In the genomic region with DNA sequence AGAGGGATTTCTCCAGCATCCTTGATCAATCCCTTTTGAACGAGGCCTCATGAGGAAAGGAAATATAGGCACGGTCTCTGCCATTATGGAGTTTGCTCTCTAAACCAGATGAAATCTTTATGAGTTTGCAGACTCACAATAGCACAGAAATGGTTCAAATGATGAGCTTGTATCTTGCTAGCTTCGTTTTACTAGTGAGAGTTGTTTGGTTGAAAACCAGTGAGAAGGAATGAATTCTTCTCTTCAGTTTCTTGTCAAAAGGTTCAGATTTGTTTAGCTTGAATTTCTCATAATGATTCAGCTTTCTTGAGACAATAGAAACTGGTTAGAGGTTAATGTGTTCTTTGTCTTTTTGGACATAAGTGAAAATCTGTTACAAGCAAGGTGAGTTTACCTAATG, we compare ENCODE assay signal across 22 cellular contexts.
DNase-seq lines count a peak whose midpoint lies in the region; ATAC-seq and TF ChIP-seq lines count a peak whose summit lies in the region.
"Had no signal": no experiment of that assay in that cellular context is flagged by ENCODE, and none has a peak within 500 bp of the region (broad histone marks: within the 10 kb centered on the region; RNA-seq: fewer than 3 reads in every experiment).

No MANE protein-coding gene starts in this region.

- TF ChIP-seq EP300 in gastroesophageal sphincter (IDR thresholded peaks at IDR 0.05): no peak

- H3K27me3 Mint-ChIP-seq in natural killer cell (ENCODE audit: low read depth in 2 of 2): no peaks in the 10 kb centered on the region
- no peaks in the 10 kb centered on the region for H3K27me3 Mint-ChIP-seq in natural killer cell treated with Interleukin-12 subunit alpha and Interleukin-12 subunit beta and Interleukin-15 and Interleukin-18, amount 100 ng/mL, for 72 hours
- H3K27me3 Mint-ChIP-seq: CD4-positive, alpha-beta T cell; T-cell had no signal

- intact Hi-C loops in natural killer cell (cut with micrococcal nuclease): no loop called here

- H3K4me1 Mint-ChIP-seq in natural killer cell: peaks cover 94 to 100% of the 10 kb centered on the region in 2 donors
- H3K4me1 Mint-ChIP-seq in natural killer cell treated with Interleukin-12 subunit alpha and Interleukin-12 subunit beta and Interleukin-15 and Interleukin-18, amount 100 ng/mL, for 72 hours (ENCODE audit: low read depth in 2 of 2): peaks cover 51 to 74% of the 10 kb centered on the region in 2 donors

- H3K9me3 ChIP-seq in gastroesophageal sphincter: no peaks in the 10 kb centered on the region
- no peaks in the 10 kb centered on the region for H3K9me3 ChIP-seq in subcutaneous abdominal adipose tissue (ENCODE audit: control insufficient read depth in 5 of 5, low read length in 5 of 5)

- H3K27ac ChIP-seq in gastroesophageal sphincter (peak overlapping the region; percentile 91 to 99 (median 97)), subcutaneous abdominal adipose tissue (ENCODE audit: low read depth, low read length) (peak overlapping the region; percentile 89)
- H3K27ac ChIP-seq: neural progenitor cell had no signal

- H3K36me3 ChIP-seq in gastroesophageal sphincter (peaks cover 0 to 28% of the 10 kb centered on the region in 2 donors), subcutaneous abdominal adipose tissue (ENCODE audit: control insufficient read depth in 5 of 5, insufficient read depth in 5 of 5, low read length in 5 of 5) (peaks cover 0 to 12% (median 12%) of the 10 kb centered on the region in 5 donors)
- H3K36me3 ChIP-seq: neural progenitor cell had no signal

- peak overlapping the region; percentile 28 for H3K4me3 Mint-ChIP-seq in natural killer cell
- no peak overlapping the region for H3K4me3 Mint-ChIP-seq in natural killer cell treated with Interleukin-12 subunit alpha and Interleukin-12 subunit beta and Interleukin-15 and Interleukin-18, amount 100 ng/mL, for 72 hours
- H3K4me3 Mint-ChIP-seq: activated naive CD4-positive, alpha-beta T cell treated with anti-CD3 and anti-CD28 coated beads for 36 hours; CD4-positive, alpha-beta T cell; neural progenitor cell; T-cell had no signal

- H3K36me3 Mint-ChIP-seq in natural killer cell: no peaks in the 10 kb centered on the region
- H3K36me3 Mint-ChIP-seq in natural killer cell treated with Interleukin-12 subunit alpha and Interleukin-12 subunit beta and Interleukin-15 and Interleukin-18, amount 100 ng/mL, for 72 hours: no peaks in the 10 kb centered on the region
- H3K36me3 Mint-ChIP-seq: T-cell had no signal

- no peak for DNase-seq in natural killer cell
- no peak for DNase-seq in natural killer cell treated with Interleukin-12 subunit alpha and Interleukin-12 subunit beta and Interleukin-15 and Interleukin-18, amount 100 ng/mL, for 72 hours (ENCODE audit: low spot score)
- no peak for DNase-seq in dedifferentiated amniotic fluid mesenchymal stem cell (ENCODE audit: extremely low spot score)
- no peak for DNase-seq in OCI-M2 (lab: John Stamatoyannopoulos, UW; ENCODE audit: unreplicated experiment)
- no peak for DNase-seq in iPS-NIHi7 (ENCODE audit: extremely low spot score)
- DNase-seq: activated CD4-positive, alpha-beta T cell treated with anti-CD3 and anti-CD28 coated beads for 48 hours; activated CD8-positive, alpha-beta memory T cell treated with anti-CD3 and anti-CD28 coated beads, Interleukin-2, amount 50 U/mL, for 4 hours; activated naive CD4-positive, alpha-beta T cell treated with anti-CD3 and anti-CD28 coated beads for 36 hours; CD4-positive, alpha-beta T cell; DMS53; H7; hippocampal formation; kidney glomerular epithelial cell; midbrain; NCI-H1417; NCI-H69; SHP77 treated with DMSO at 0.1 percent for 48 hours; T-cell had no signal

- peaks cover 49 to 100% (median 83%) of the 10 kb centered on the region in 3 donors for H3K4me1 ChIP-seq in gastroesophageal sphincter
- H3K4me1 ChIP-seq in subcutaneous abdominal adipose tissue (ENCODE audit: control insufficient read depth in 5 of 5, insufficient read depth in 5 of 5, low read length in 5 of 5): peaks cover 19 to 89% (median 76%) of the 10 kb centered on the region in 5 donors

- H3K27me3 ChIP-seq in gastroesophageal sphincter (no peaks in the 10 kb centered on the region), subcutaneous abdominal adipose tissue (ENCODE audit: control insufficient read depth in 5 of 5, insufficient read depth in 4 of 5, low read length in 5 of 5) (no peaks in the 10 kb centered on the region)
- H3K27me3 ChIP-seq: neural progenitor cell had no signal

- no peak for TF ChIP-seq POLR2A in gastroesophageal sphincter (IDR thresholded peaks at IDR 0.05)

- no peak for TF ChIP-seq CTCF in natural killer cell (IDR thresholded peaks at IDR 0.05)
- no peak for TF ChIP-seq CTCF in gastroesophageal sphincter (IDR thresholded peaks at IDR 0.05)

- no peak for ATAC-seq in natural killer cell
- no peak for ATAC-seq in natural killer cell treated with Interleukin-12 subunit alpha and Interleukin-12 subunit beta and Interleukin-15 and Interleukin-18, amount 100 ng/mL, for 72 hours
- ATAC-seq in gastroesophageal sphincter: no peak
- no peak for ATAC-seq in GM18520 (IDR thresholded peaks at IDR 0.05; ENCODE audit: unreplicated experiment)
- ATAC-seq: T-cell had no signal

- WGBS in gastroesophageal sphincter (ENCODE audit: low coverage in 1 of 2), 2 donors: 84 to 97% methylated on average over 3 of the region's 3 CpGs

- H3K9me3 Mint-ChIP-seq in natural killer cell: no peaks in the 10 kb centered on the region
- H3K9me3 Mint-ChIP-seq in natural killer cell treated with Interleukin-12 subunit alpha and Interleukin-12 subunit beta and Interleukin-15 and Interleukin-18, amount 100 ng/mL, for 72 hours: no peaks in the 10 kb centered on the region
- H3K9me3 Mint-ChIP-seq: activated naive CD4-positive, alpha-beta T cell treated with anti-CD3 and anti-CD28 coated beads for 36 hours; CD4-positive, alpha-beta T cell; T-cell had no signal

- peak overlapping the region; percentile 59 to 85 for H3K27ac Mint-ChIP-seq in natural killer cell
- peak overlapping the region in 1 of 2 donors; percentile 5 for H3K27ac Mint-ChIP-seq in natural killer cell treated with Interleukin-12 subunit alpha and Interleukin-12 subunit beta and Interleukin-15 and Interleukin-18, amount 100 ng/mL, for 72 hours
- H3K27ac Mint-ChIP-seq: activated naive CD4-positive, alpha-beta T cell treated with anti-CD3 and anti-CD28 coated beads for 36 hours; CD4-positive, alpha-beta T cell; neural progenitor cell had no signal

- H3K4me3 ChIP-seq in gastroesophageal sphincter (no peak overlapping the region), subcutaneous abdominal adipose tissue (ENCODE audit: low read depth in 1 of 5, low read length in 5 of 5) (no peak overlapping the region)
- H3K4me3 ChIP-seq: neural progenitor cell had no signal

- no peak overlapping the region for H3K9ac ChIP-seq in subcutaneous abdominal adipose tissue (ENCODE audit: low read length in 5 of 5)
- H3K9ac ChIP-seq: neural progenitor cell had no signal
